31 cellular contexts compared by ENCODE assay signal in genomic region chr4:70908993-70909556, GRCh38. TPM values are rescaled to one million over a fixed set of nuclear protein-coding genes. Genes with fewer than 3 reads are reported as not detected.
A peak's percentile ranks its signal among the peaks of the same experiment; 100 is the strongest.
DNase-seq lines count a peak whose midpoint lies in the region; ATAC-seq and TF ChIP-seq lines count a peak whose summit lies in the region.
"Had no signal": no experiment of that assay in that cellular context is flagged by ENCODE, and none has a peak within 500 bp of the region (broad histone marks: within the 10 kb centered on the region; RNA-seq: fewer than 3 reads in every experiment).

No MANE protein-coding gene starts in this region.

- H3K36me3 ChIP-seq in CD8-positive, alpha-beta T cell (ENCODE audit: insufficient read depth, low read length) = no peaks in the 10 kb centered on the region
- H3K36me3 ChIP-seq: colonic mucosa, Peyer's patch, right atrium auricular region, thoracic aorta had no signal

- no peaks in the 10 kb centered on the region for H3K9me3 ChIP-seq in CD8-positive, alpha-beta T cell (ENCODE audit: low read length)
- H3K9me3 ChIP-seq: colonic mucosa, gastroesophageal sphincter, Peyer's patch, right atrium auricular region, thoracic aorta had no signal

- intact Hi-C loops in CD8-positive, alpha-beta T cell (cut with DNase I, micrococcal nuclease) = loop anchor here in 1 of 2 experiments (10.0 kb wide), 1 partner anchor 1154 kb away; no protein-coding TSS in a partner anchor

- CTCF ChIA-PET in CD8-positive, alpha-beta T cell (lab: Charles Lee) = interaction anchor here (0.6 kb wide), 1 partner anchor 65 kb away, joined by 3 read pairs; no protein-coding TSS in a partner anchor

- H3K27ac Mint-ChIP-seq in CD8-positive, alpha-beta T cell = peak overlapping the region; percentile 41
- peak overlapping the region; percentile 35 for H3K27ac Mint-ChIP-seq in glutamatergic neuron (ENCODE audit: unreplicated experiment)
- H3K27ac Mint-ChIP-seq: activated CD4-positive, alpha-beta memory T cell treated with anti-CD3 and anti-CD28 coated beads for 36 hours; activated T-cell treated with anti-CD3 and anti-CD28 coated beads, Interleukin-2, amount 50 U/mL, for 72 hours; H9; immature natural killer cell; neural progenitor cell; stimulated activated naive CD8-positive, alpha-beta T cell treated with anti-CD3 and anti-CD28 coated beads, Interleukin-15, Interleukin-2, amounts not matched to agents 100 ng/mL and 50 ng/mL, for 24 hours had no signal

- H3K9me3 Mint-ChIP-seq in CD8-positive, alpha-beta T cell = no peaks in the 10 kb centered on the region
- peaks cover 2% of the 10 kb centered on the region for H3K9me3 Mint-ChIP-seq in glutamatergic neuron (ENCODE audit: unreplicated experiment)
- H3K9me3 Mint-ChIP-seq: activated CD4-positive, alpha-beta memory T cell treated with anti-CD3 and anti-CD28 coated beads for 36 hours; activated T-cell treated with anti-CD3 and anti-CD28 coated beads, Interleukin-2, amount 50 U/mL, for 72 hours; H9; immature natural killer cell; stimulated activated naive CD8-positive, alpha-beta T cell treated with anti-CD3 and anti-CD28 coated beads, Interleukin-15, Interleukin-2, amounts not matched to agents 100 ng/mL and 50 ng/mL, for 24 hours had no signal

- H3K27me3 Mint-ChIP-seq in CD8-positive, alpha-beta T cell (ENCODE audit: low read depth) = no peaks in the 10 kb centered on the region
- H3K27me3 Mint-ChIP-seq in glutamatergic neuron (ENCODE audit: unreplicated experiment) = no peaks in the 10 kb centered on the region
- H3K27me3 Mint-ChIP-seq: activated CD4-positive, alpha-beta memory T cell treated with anti-CD3 and anti-CD28 coated beads for 36 hours; CD4-positive, CD25-positive, alpha-beta regulatory T cell; stimulated activated naive CD8-positive, alpha-beta T cell treated with anti-CD3 and anti-CD28 coated beads, Interleukin-15, Interleukin-2, amounts not matched to agents 100 ng/mL and 50 ng/mL, for 24 hours had no signal

- no peak overlapping the region for H3K4me3 Mint-ChIP-seq in CD8-positive, alpha-beta T cell
- no peak overlapping the region for H3K4me3 Mint-ChIP-seq in glutamatergic neuron (ENCODE audit: unreplicated experiment)
- H3K4me3 Mint-ChIP-seq: activated CD4-positive, alpha-beta memory T cell treated with anti-CD3 and anti-CD28 coated beads for 36 hours; activated T-cell treated with anti-CD3 and anti-CD28 coated beads, Interleukin-2, amount 50 U/mL, for 72 hours; H9; immature natural killer cell; neural progenitor cell; stimulated activated naive CD8-positive, alpha-beta T cell treated with anti-CD3 and anti-CD28 coated beads, Interleukin-15, Interleukin-2, amounts not matched to agents 100 ng/mL and 50 ng/mL, for 24 hours had no signal

- DNase-seq in CD8-positive, alpha-beta T cell = no peak
- DNase-seq in glutamatergic neuron (no peak), COLO829 (ENCODE audit: low spot score) (no peak), ACHN (no peak)
- DNase-seq in stimulated activated naive CD8-positive, alpha-beta T cell treated with anti-CD3 and anti-CD28 coated beads, Interleukin-15, Interleukin-2, amounts not matched to agents 100 U/mL and 50 U/mL, for 24 hours = no peak
- DNase-seq: activated CD4-positive, alpha-beta memory T cell treated with anti-CD3 and anti-CD28 coated beads for 36 hours; activated naive CD4-positive, alpha-beta T cell; activated T-cell treated with anti-CD3 and anti-CD28 coated beads, Interleukin-2, amount 50 U/mL, for 72 hours; CD4-positive, CD25-positive, alpha-beta regulatory T cell; colonic mucosa; effector CD8-positive, alpha-beta T cell; H9; immature natural killer cell; mesenchymal stem cell; NCI-H2029 treated with DMSO at 0.1 percent for 48 hours; NCI-H2227 treated with DMSO at 0.1 percent for 48 hours; Peyer's patch; SHP77; stimulated activated CD4-positive, alpha-beta T cell treated with anti-CD3 and anti-CD28 coated beads, Interleukin-1b, Interleukin-23, amount 100 ng/mL, for 48 hours had no signal

- H3K4me1 Mint-ChIP-seq in CD8-positive, alpha-beta T cell (ENCODE audit: low read depth) = peaks cover 37% of the 10 kb centered on the region
- H3K4me1 Mint-ChIP-seq in glutamatergic neuron (ENCODE audit: low read depth, unreplicated experiment) = peaks cover 1% of the 10 kb centered on the region
- H3K4me1 Mint-ChIP-seq: neural progenitor cell had no signal

- no peak for ATAC-seq in CD8-positive, alpha-beta T cell
- ATAC-seq in GM19438 (IDR thresholded peaks at IDR 0.05; ENCODE audit: low read depth, unreplicated experiment) (peak; percentile 66), HG03460 (IDR thresholded peaks at IDR 0.05; ENCODE audit: unreplicated experiment) (peak; percentile 60), HG02642 (IDR thresholded peaks at IDR 0.05; ENCODE audit: poor library complexity, unreplicated experiment) (no peak)
- ATAC-seq in stimulated activated naive CD8-positive, alpha-beta T cell treated with anti-CD3 and anti-CD28 coated beads, Interleukin-15, Interleukin-2, amounts not matched to agents 100 U/mL and 50 U/mL, for 24 hours = no peak
- ATAC-seq: activated CD4-positive, CD25-positive, alpha-beta regulatory T cell treated with anti-CD3 and anti-CD28 coated beads, Interleukin-2, amount 50 U/mL, for 24 hours; activated T-cell treated with anti-CD3 and anti-CD28 coated beads, Interleukin-2, amount 50 U/mL, for 72 hours; gastroesophageal sphincter; left lobe of liver had no signal

- POLR2A ChIA-PET in CD8-positive, alpha-beta T cell (lab: Charles Lee) = interaction anchor here (0.5 kb wide), 1 partner anchor 409 kb away, joined by 3 read pairs; no protein-coding TSS in a partner anchor

- H3K36me3 Mint-ChIP-seq in CD8-positive, alpha-beta T cell = peaks cover 23% of the 10 kb centered on the region
- H3K36me3 Mint-ChIP-seq in glutamatergic neuron (ENCODE audit: unreplicated experiment) = peaks cover 5% of the 10 kb centered on the region

- no peaks in the 10 kb centered on the region for H3K27me3 ChIP-seq in CD8-positive, alpha-beta T cell (ENCODE audit: insufficient read depth, low read length)
- H3K27me3 ChIP-seq: colonic mucosa, gastroesophageal sphincter, neural progenitor cell, Peyer's patch, right atrium auricular region had no signal

- H3K4me1 ChIP-seq in CD8-positive, alpha-beta T cell (ENCODE audit: insufficient read depth, low read length) = peaks cover 6% of the 10 kb centered on the region
- H3K4me1 ChIP-seq: colonic mucosa, neural progenitor cell, parathyroid adenoma, right atrium auricular region had no signal

- no peak overlapping the region for H3K4me3 ChIP-seq in CD8-positive, alpha-beta T cell (ENCODE audit: low read depth, low read length)
- H3K4me3 ChIP-seq: colonic mucosa, gastroesophageal sphincter, neural progenitor cell, Peyer's patch, right atrium auricular region, thoracic aorta had no signal

- H3K27ac ChIP-seq in CD8-positive, alpha-beta T cell (ENCODE audit: low read depth, low read length) = no peak overlapping the region
- H3K27ac ChIP-seq: colonic mucosa, gastroesophageal sphincter, HL-60, neural progenitor cell, parathyroid adenoma, Peyer's patch, right atrium auricular region, thoracic aorta had no signal

- no peak for TF ChIP-seq CTCF in CD8-positive, alpha-beta T cell (IDR thresholded peaks at IDR 0.05)
- TF ChIP-seq CTCF in glutamatergic neuron (IDR thresholded peaks at IDR 0.05; ENCODE audit: partially characterized antibody, unreplicated experiment) = no peak

- in situ Hi-C loops in ACHN (cut with HindIII; ENCODE audit: low pct_ligation_motif_present, low pct_unique_long_range_greater_than_20kb, low sequenced_read_pairs) = no loop called here

RNA-seq across cellular contexts. Expression of gene MOB1B, which starts 6.9 kb away (rescaled TPM):
- total RNA-seq in CD8-positive, alpha-beta T cell = 10 to 100 TPM in 1 of 2 experiments, 1 to 10 TPM in 1; 9.7 to 11.1 TPM
- 24.6 TPM for total RNA-seq in glutamatergic neuron (ENCODE audit: unreplicated experiment)

Comparison
In these comparisons a context has a peak if more than half of its experiments do, and no peak if none do; other contexts are left out.
1. ATAC-seq: peak in GM19438 (single experiment) and HG03460 (single experiment); none in CD8-positive, alpha-beta T cell (single experiment), stimulated activated naive CD8-positive, alpha-beta T cell treated with anti-CD3 and anti-CD28 coated beads, Interleukin-15, Interleukin-2, amounts not matched to agents 100 U/mL and 50 U/mL, for 24 hours (single experiment) and HG02642 (single experiment).